In genomic region chr1:245153645-245154428, GRCh38 we compare ENCODE assay signal across 8 cellular contexts.
DNase-seq lines count a peak whose midpoint lies in the region; ATAC-seq, FAIRE-seq and TF ChIP-seq lines count a peak whose summit lies in the region.

No MANE protein-coding gene starts in this region.

- no peak for TF ChIP-seq CTCF in astrocyte of the spinal cord (IDR thresholded peaks at IDR 0.05; ENCODE audit: low read depth, low read length)

- peak overlapping the region; percentile 78 for H3K4me3 Mint-ChIP-seq in stimulated activated memory B cell treated with anti-CD40 and anti-IgM and Interleukin-4, amounts not matched to agents 10 μg/mL and 1 μg/mL and 100 μg/mL, for 72 hours

- H3K4me1 Mint-ChIP-seq in stimulated activated memory B cell treated with anti-CD40 and anti-IgM and Interleukin-4, amounts not matched to agents 10 μg/mL and 1 μg/mL and 100 μg/mL, for 72 hours: peaks cover 35% of the 10 kb centered on the region

- ATAC-seq in stimulated activated memory B cell treated with anti-CD40 and anti-IgM and Interleukin-4, amounts not matched to agents 10 μg/mL and 1 μg/mL and 100 μg/mL, for 72 hours: no peak
- ATAC-seq in GM19023 (IDR thresholded peaks at IDR 0.05; ENCODE audit: unreplicated experiment): no peak

- H3K9me3 Mint-ChIP-seq in stimulated activated memory B cell treated with anti-CD40 and anti-IgM and Interleukin-4, amounts not matched to agents 10 μg/mL and 1 μg/mL and 100 μg/mL, for 72 hours: peaks cover 5% of the 10 kb centered on the region

- H3K27me3 Mint-ChIP-seq in stimulated activated memory B cell treated with anti-CD40 and anti-IgM and Interleukin-4, amounts not matched to agents 10 μg/mL and 1 μg/mL and 100 μg/mL, for 72 hours: peaks cover 70% of the 10 kb centered on the region

- peak overlapping the region; percentile 89 for H3K4me3 ChIP-seq in astrocyte of the spinal cord (ENCODE audit: low read depth, low read length)

- peak overlapping the region; percentile 16 for H3K27ac Mint-ChIP-seq in stimulated activated memory B cell treated with anti-CD40 and anti-IgM and Interleukin-4, amounts not matched to agents 10 μg/mL and 1 μg/mL and 100 μg/mL, for 72 hours

- no peaks in the 10 kb centered on the region for H3K36me3 Mint-ChIP-seq in stimulated activated memory B cell treated with anti-CD40 and anti-IgM and Interleukin-4, amounts not matched to agents 10 μg/mL and 1 μg/mL and 100 μg/mL, for 72 hours

- peak; percentile 8 for DNase-seq in activated CD4-positive, alpha-beta T cell treated with anti-CD3 and anti-CD28 coated beads for 48 hours
- DNase-seq in activated CD4-positive, alpha-beta T cell treated with anti-CD3 and anti-CD28 coated beads, Interleukin-2, amount 50 U/mL, for 4 hours: no peak
- peak; percentile 58 for DNase-seq in NCI-H2171 treated with DMSO at 0.1 percent for 48 hours (lab: John Stamatoyannopoulos, UW)
- DNase-seq in astrocyte of the spinal cord (ENCODE audit: low read depth, low spot score): peak; percentile 23
- DNase-seq in iPS-NIHi11 (ENCODE audit: low spot score): peak; percentile 35
- no peak for DNase-seq in urothelium cell line (ENCODE audit: low spot score)

- no peak for FAIRE-seq in urothelium cell line (lab: Jason Lieb, UNC)

- in situ Hi-C loops in astrocyte of the spinal cord (cut with HindIII; ENCODE audit: low sequenced_read_pairs): no loop called here

Comparison
In these comparisons a context has a peak if more than half of its experiments do, and no peak if none do; other contexts are left out.
1. DNase-seq: peak in activated CD4-positive, alpha-beta T cell treated with anti-CD3 and anti-CD28 coated beads for 48 hours (single experiment), NCI-H2171 treated with DMSO at 0.1 percent for 48 hours (single experiment), astrocyte of the spinal cord (single experiment) and iPS-NIHi11 (single experiment); none in activated CD4-positive, alpha-beta T cell treated with anti-CD3 and anti-CD28 coated beads, Interleukin-2, amount 50 U/mL, for 4 hours (0 of 2) and urothelium cell line (single experiment).